ENCODE assay signal across 11 cellular contexts in the genomic region with DNA sequence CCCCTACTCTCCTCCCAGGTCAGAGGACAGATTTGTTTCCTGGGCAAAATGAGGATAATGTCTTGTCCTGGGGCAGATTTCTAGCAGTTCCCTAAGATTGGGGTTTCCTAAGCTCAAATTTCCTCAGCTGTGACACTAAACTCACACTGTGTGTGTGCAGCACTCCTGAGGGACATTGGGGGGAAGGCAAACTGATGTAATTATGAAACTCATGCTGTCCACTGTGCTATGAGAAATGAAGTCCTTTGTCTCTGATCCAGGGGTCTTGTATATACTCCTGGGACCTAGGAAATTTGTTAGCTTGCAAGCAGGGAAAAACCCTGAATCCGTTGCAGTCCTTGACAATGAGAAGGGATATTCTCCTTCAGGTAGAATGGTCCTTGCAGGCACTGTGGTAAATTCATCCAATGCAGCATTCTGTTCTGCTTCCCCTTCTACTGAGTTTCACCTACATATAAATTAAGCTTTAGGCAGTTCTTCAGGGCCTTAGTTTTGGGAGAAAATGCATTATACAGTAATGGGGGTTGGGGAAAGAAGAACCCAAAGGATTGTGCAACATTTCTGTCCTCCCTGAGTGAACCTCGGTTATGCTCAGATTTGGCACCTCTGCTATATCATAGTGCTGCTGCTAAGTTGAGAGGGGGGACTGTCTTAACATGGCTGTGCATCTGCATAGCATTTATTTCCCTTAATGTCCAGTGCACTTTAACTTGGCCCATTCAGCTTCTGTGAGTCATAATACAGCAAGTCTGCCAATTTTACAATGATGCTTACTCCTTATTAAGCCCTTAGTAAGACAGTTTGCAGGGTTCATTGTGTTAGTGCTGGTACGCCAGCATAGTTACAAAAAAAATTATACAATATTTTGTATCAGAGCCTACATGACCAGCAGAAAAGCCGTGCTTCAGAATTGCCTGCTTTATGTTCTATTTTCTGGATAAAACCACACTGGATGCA.
A peak's percentile ranks its signal among the peaks of the same experiment; 100 is the strongest.
DNase-seq lines count a peak whose midpoint lies in the region; ATAC-seq and TF ChIP-seq lines count a peak whose summit lies in the region.
"Had no signal": no experiment of that assay in that cellular context is flagged by ENCODE, and none has a peak within 500 bp of the region (broad histone marks: within the 10 kb centered on the region; RNA-seq: fewer than 3 reads in every experiment).

No MANE protein-coding gene starts in this region.

- H4K20me1 ChIP-seq in Karpas-422 (ENCODE audit: insufficient read depth, low read depth, low read length): no peaks in the 10 kb centered on the region

- no peaks in the 10 kb centered on the region for H3K27me3 ChIP-seq in RWPE2 (ENCODE audit: insufficient read depth, poor library complexity, severe bottlenecking)
- H3K27me3 ChIP-seq in Karpas-422 (ENCODE audit: low read length): no peaks in the 10 kb centered on the region
- H3K27me3 ChIP-seq: colonic mucosa, neutrophil had no signal

- H3K27me3 Mint-ChIP-seq in progenitor cell of endocrine pancreas: no peaks in the 10 kb centered on the region
- H3K27me3 Mint-ChIP-seq in type B pancreatic cell: no peaks in the 10 kb centered on the region
- H3K27me3 Mint-ChIP-seq in activated CD8-positive, alpha-beta memory T cell treated with anti-CD3 and anti-CD28 coated beads, Interleukin-2, amount 10 ng/mL, durations not matched to agents 7 days and 5 days: no peaks in the 10 kb centered on the region

- H3K4me3 Mint-ChIP-seq in progenitor cell of endocrine pancreas (ENCODE audit: low read depth) (no peak overlapping the region), type B pancreatic cell (no peak overlapping the region)
- H3K4me3 Mint-ChIP-seq in activated CD8-positive, alpha-beta memory T cell treated with anti-CD3 and anti-CD28 coated beads, Interleukin-2, amount 10 ng/mL, durations not matched to agents 7 days and 5 days: no peak overlapping the region

- no peak overlapping the region for H3K4me2 ChIP-seq in Karpas-422 (ENCODE audit: low read depth, low read length, poor library complexity, severe bottlenecking)

- ATAC-seq in RWPE2 (ENCODE audit: low read depth): peak; percentile 63; the same call in 2 of the 3 replicates
- no peak for ATAC-seq in activated CD8-positive, alpha-beta memory T cell treated with anti-CD3 and anti-CD28 coated beads, Interleukin-2, amount 10 ng/mL, durations not matched to agents 7 days and 5 days
- ATAC-seq: Panc1 had no signal

- no peak overlapping the region for H3K27ac ChIP-seq in RWPE2 (ENCODE audit: poor library complexity, severe bottlenecking)
- no peak overlapping the region for H3K27ac ChIP-seq in Karpas-422 (ENCODE audit: low read length)
- H3K27ac ChIP-seq: colonic mucosa, neutrophil had no signal

- H3K36me3 Mint-ChIP-seq in progenitor cell of endocrine pancreas (ENCODE audit: insufficient read depth) (peaks cover 8% of the 10 kb centered on the region), type B pancreatic cell (peaks cover 28% of the 10 kb centered on the region)
- H3K36me3 Mint-ChIP-seq in activated CD8-positive, alpha-beta memory T cell treated with anti-CD3 and anti-CD28 coated beads, Interleukin-2, amount 10 ng/mL, durations not matched to agents 7 days and 5 days: no peaks in the 10 kb centered on the region

- DNase-seq in GM03348 (ENCODE audit: low spot score) (peak; percentile 72), RWPE2 (ENCODE audit: low spot score) (no peak), fibroblast of pulmonary artery (ENCODE audit: low read depth) (peak; percentile 89), progenitor cell of endocrine pancreas (ENCODE audit: low spot score, unreplicated experiment) (no peak), occipital lobe (lab: John Stamatoyannopoulos, UW) (no peak), type B pancreatic cell (ENCODE audit: extremely low spot score, unreplicated experiment) (no peak), Karpas-422 (no peak)
- no peak for DNase-seq in activated CD8-positive, alpha-beta memory T cell treated with anti-CD3 and anti-CD28 coated beads, Interleukin-2, amount 10 ng/mL, durations not matched to agents 7 days and 5 days
- DNase-seq: colonic mucosa had no signal

- H3K9me2 ChIP-seq in Karpas-422 (replicated peaks; ENCODE audit: insufficient read depth, low read length): no peaks in the 10 kb centered on the region

- TF ChIP-seq CTCF in RWPE2 (IDR thresholded peaks at IDR 0.05; ENCODE audit: poor library complexity, severe bottlenecking) (no peak), fibroblast of pulmonary artery (IDR thresholded peaks at IDR 0.05; ENCODE audit: low read length, missing control alignments) (no peak), progenitor cell of endocrine pancreas (IDR thresholded peaks at IDR 0.05; ENCODE audit: unreplicated experiment) (no peak), type B pancreatic cell (conservative IDR thresholded peaks at IDR 0.05) (no peak)

- peaks cover 14% of the 10 kb centered on the region; the same call in 1 of the 2 replicates for H3K36me3 ChIP-seq in RWPE2 (ENCODE audit: low read depth)
- no peaks in the 10 kb centered on the region for H3K36me3 ChIP-seq in Karpas-422 (ENCODE audit: insufficient read depth, low read length)
- H3K36me3 ChIP-seq: colonic mucosa had no signal

- H3K4me1 Mint-ChIP-seq in progenitor cell of endocrine pancreas (ENCODE audit: low read depth) (peaks cover 6% of the 10 kb centered on the region), type B pancreatic cell (ENCODE audit: unreplicated experiment) (peaks cover 18% of the 10 kb centered on the region)
- H3K4me1 Mint-ChIP-seq in activated CD8-positive, alpha-beta memory T cell treated with anti-CD3 and anti-CD28 coated beads, Interleukin-2, amount 10 ng/mL, durations not matched to agents 7 days and 5 days: no peaks in the 10 kb centered on the region

- H3K4me1 ChIP-seq in RWPE2 (ENCODE audit: insufficient read depth, poor library complexity, severe bottlenecking) (peaks cover 3% of the 10 kb centered on the region), Karpas-422 (ENCODE audit: low read length) (no peaks in the 10 kb centered on the region)
- H3K4me1 ChIP-seq: colonic mucosa had no signal

- no peaks in the 10 kb centered on the region for H3K79me2 ChIP-seq in Karpas-422 (ENCODE audit: low read length)

- H3K4me3 ChIP-seq in RWPE2 (ENCODE audit: severe bottlenecking): no peak overlapping the region
- H3K4me3 ChIP-seq in fibroblast of pulmonary artery (replicated peaks; ENCODE audit: low read depth, low read length): no peak overlapping the region
- H3K4me3 ChIP-seq in Karpas-422 (ENCODE audit: low read length): no peak overlapping the region
- H3K4me3 ChIP-seq: colonic mucosa had no signal

- H3K9ac ChIP-seq in Karpas-422 (ENCODE audit: low read length): no peak overlapping the region

- CTCF ChIA-PET in activated CD8-positive, alpha-beta memory T cell treated with anti-CD3 and anti-CD28 coated beads, Interleukin-2, amount 10 ng/mL, durations not matched to agents 7 days and 5 days (lab: Charles Lee): interaction anchor here (0.6 kb wide), 1 partner anchor 254 kb away, joined by 3 read pairs; no protein-coding TSS in a partner anchor

- H3K27ac Mint-ChIP-seq in progenitor cell of endocrine pancreas: peak overlapping the region; percentile 21
- no peak overlapping the region for H3K27ac Mint-ChIP-seq in type B pancreatic cell
- H3K27ac Mint-ChIP-seq in activated CD8-positive, alpha-beta memory T cell treated with anti-CD3 and anti-CD28 coated beads, Interleukin-2, amount 10 ng/mL, durations not matched to agents 7 days and 5 days: no peak overlapping the region

- H3K9me3 Mint-ChIP-seq in progenitor cell of endocrine pancreas (ENCODE audit: low read depth) (no peaks in the 10 kb centered on the region), type B pancreatic cell (no peaks in the 10 kb centered on the region)
- H3K9me3 Mint-ChIP-seq in activated CD8-positive, alpha-beta memory T cell treated with anti-CD3 and anti-CD28 coated beads, Interleukin-2, amount 10 ng/mL, durations not matched to agents 7 days and 5 days (ENCODE audit: low read depth): no peaks in the 10 kb centered on the region

- H3K9me3 ChIP-seq in RWPE2 (ENCODE audit: severe bottlenecking) (no peaks in the 10 kb centered on the region), Karpas-422 (ENCODE audit: low read length) (no peaks in the 10 kb centered on the region)
- H3K9me3 ChIP-seq: colonic mucosa, neutrophil had no signal

- no peak overlapping the region for H2AFZ ChIP-seq in Karpas-422 (ENCODE audit: low read length)

Comparison
In these comparisons a context has a peak if more than half of its experiments do, and no peak if none do; other contexts are left out.
1. DNase-seq: peak in GM03348 (single experiment) and fibroblast of pulmonary artery (single experiment); none in RWPE2 (single experiment), progenitor cell of endocrine pancreas (single experiment), occipital lobe (single experiment), type B pancreatic cell (single experiment), Karpas-422 (single experiment) and activated CD8-positive, alpha-beta memory T cell treated with anti-CD3 and anti-CD28 coated beads, Interleukin-2, amount 10 ng/mL, durations not matched to agents 7 days and 5 days (single experiment).